ENCODE assay signal across 9 cellular contexts in the genomic region with DNA sequence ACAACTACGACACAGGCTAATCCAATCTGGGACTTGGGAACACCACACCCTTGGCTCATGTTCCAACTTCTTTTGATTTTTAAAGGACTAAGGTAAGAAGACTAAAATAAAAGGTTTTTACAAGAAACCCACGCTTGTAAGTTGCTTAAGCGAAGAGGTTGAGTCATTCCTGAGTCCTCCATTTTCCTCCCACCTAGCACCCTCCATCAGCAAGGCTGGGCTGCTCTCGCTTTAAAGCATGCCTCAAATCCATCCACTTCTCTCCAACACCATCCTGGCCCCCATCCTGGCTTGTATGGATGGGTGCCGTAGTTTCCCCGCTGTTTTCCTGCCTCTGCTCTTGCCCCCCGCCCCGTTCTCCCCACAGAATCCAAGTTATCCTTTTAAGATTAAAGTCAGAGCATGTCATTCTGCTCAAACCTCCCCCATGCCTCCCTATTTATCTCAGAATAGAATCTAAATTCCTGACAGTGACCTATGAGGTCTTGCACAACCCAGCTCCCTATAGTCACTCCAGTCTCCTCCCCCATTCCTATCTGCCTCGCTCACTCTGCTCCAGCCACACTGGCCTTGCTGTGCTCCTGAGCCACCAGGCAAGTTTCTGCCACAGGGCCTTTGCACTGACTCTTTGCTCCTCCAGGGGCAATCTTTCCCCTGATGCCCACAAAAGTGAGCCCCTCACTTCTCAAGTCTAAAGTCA. TPM values are rescaled to one million over a fixed set of nuclear protein-coding genes. Genes with fewer than 3 reads are reported as not detected.
DNase-seq lines count a peak whose midpoint lies in the region; ATAC-seq and TF ChIP-seq lines count a peak whose summit lies in the region.
"Had no signal": no experiment of that assay in that cellular context is flagged by ENCODE, and none has a peak within 500 bp of the region (broad histone marks: within the 10 kb centered on the region; RNA-seq: fewer than 3 reads in every experiment).

No MANE protein-coding gene starts in this region.

- ATAC-seq in omental fat pad (ENCODE audit: low FRiP score) (peak; percentile 73), HG03139 (IDR thresholded peaks at IDR 0.05; ENCODE audit: unreplicated experiment) (no peak), GM18909 (IDR thresholded peaks at IDR 0.05; ENCODE audit: poor library complexity, unreplicated experiment) (no peak), HG03520 (IDR thresholded peaks at IDR 0.05; ENCODE audit: unreplicated experiment) (no peak), GM21447 (IDR thresholded peaks at IDR 0.05; ENCODE audit: unreplicated experiment) (no peak)

- H3K4me2 ChIP-seq in OCI-LY3 (ENCODE audit: low read length), result peak overlapping the region; percentile 75

- H3K27ac ChIP-seq in OCI-LY3 (ENCODE audit: low read length) (peak overlapping the region; percentile 55), epithelial cell of prostate (peak overlapping the region; percentile 86)
- H3K27ac ChIP-seq: upper lobe of right lung had no signal

- no peaks in the 10 kb centered on the region for H3K27me3 ChIP-seq in OCI-LY3 (ENCODE audit: low read depth, low read length)
- H3K27me3 ChIP-seq: upper lobe of right lung had no signal

- peak overlapping the region; percentile 36; the same call in 1 of the 2 replicates for H3K9ac ChIP-seq in OCI-LY3 (ENCODE audit: low read length)

- peaks cover 23% of the 10 kb centered on the region for H3K4me1 ChIP-seq in OCI-LY3 (ENCODE audit: low read length)
- H3K4me1 ChIP-seq: upper lobe of right lung had no signal

- H2AFZ ChIP-seq in OCI-LY3 (ENCODE audit: low read depth, low read length), result no peak overlapping the region

- H3K36me3 ChIP-seq in OCI-LY3 (replicated peaks; ENCODE audit: low read depth, low read length), result peaks cover 15% of the 10 kb centered on the region
- H3K36me3 ChIP-seq: upper lobe of right lung had no signal

- TF ChIP-seq CTCF in OCI-LY3 (IDR thresholded peaks at IDR 0.05; ENCODE audit: low read depth, low read length) (no peak), omental fat pad (IDR thresholded peaks at IDR 0.05) (no peak)

- peak; percentile 98 for DNase-seq in ELR (ENCODE audit: low read depth)
- DNase-seq in epithelial cell of prostate (ENCODE audit: low read depth, low spot score), result peak; percentile 84
- DNase-seq in omental fat pad (ENCODE audit: low spot score), result no peak
- DNase-seq: upper lobe of right lung had no signal

- H3K79me2 ChIP-seq in OCI-LY3 (ENCODE audit: low read length), result peaks cover 77% of the 10 kb centered on the region

- H3K9me3 ChIP-seq in OCI-LY3 (ENCODE audit: insufficient read depth, low read length), result no peaks in the 10 kb centered on the region
- H3K9me3 ChIP-seq: upper lobe of right lung had no signal

- peak overlapping the region; percentile 25; the same call in 1 of the 2 replicates for H3K4me3 ChIP-seq in OCI-LY3 (ENCODE audit: low read length)
- H3K4me3 ChIP-seq: upper lobe of right lung had no signal

- peaks cover 19% of the 10 kb centered on the region for H4K20me1 ChIP-seq in OCI-LY3 (ENCODE audit: insufficient read depth, low read length)

RNA-seq across cellular contexts. Expression of gene SCARB1, which starts 34.5 kb away (rescaled TPM):
- total RNA-seq in omental fat pad, result 10 to 100 TPM; 24.2 to 79.4 (median 59.4) TPM
